1 cellular context compared by ENCODE assay signal in genomic region chr12:118175823-118176447, GRCh38.
TF ChIP-seq lines count a peak whose summit lies in the region.

No MANE protein-coding gene starts in this region.

TF ChIP-seq in GM12878, 131 proteins besides CTCF, POLR2A, EP300 and RAD21 (continued from another document):
- TF ChIP-seq ATF7 (IDR thresholded peaks at IDR 0.05; ENCODE audit: low read depth) (0 out of 2 replicates have a peak, but pooled peaks have one; percentile 13), IKZF2 (IDR thresholded peaks at IDR 0.05) (peak; percentile 73 to 74; a peak in 3 of 4 replicates), SPI1 (IDR thresholded peaks at IDR 0.05; ENCODE audit: borderline replicate concordance, insufficient read depth, low read depth, low read length) (peak; percentile 97), IKZF1 (conservative IDR thresholded peaks at IDR 0.05) (peak; percentile 64), RUNX3 (IDR thresholded peaks at IDR 0.05; ENCODE audit: low read length) (peak; percentile 60), ZNF622 (IDR thresholded peaks at IDR 0.05) (no peak), RELB (IDR thresholded peaks at IDR 0.05; ENCODE audit: low read depth) (peak; percentile 31; the same call in 1 of the 2 replicates), SREBF1 (IDR thresholded peaks at IDR 0.05; ENCODE audit: low read length) (no peak), POU2F2 (IDR thresholded peaks at IDR 0.05; ENCODE audit: borderline replicate concordance, low read depth, low read length) (no peak), DPF2 (IDR thresholded peaks at IDR 0.05) (0 out of 2 replicates have a peak, but pooled peaks have one; percentile 33)
